In genomic region chr14:102235275-102235897, GRCh38 we compare ENCODE assay signal across 1 cellular context.
TF ChIP-seq lines count a peak whose summit lies in the region.

No MANE protein-coding gene starts in this region.

TF ChIP-seq in IMR-90, 13 proteins besides CTCF, POLR2A, EP300 and RAD21:
- TF ChIP-seq FOS (IDR thresholded peaks at IDR 0.05; ENCODE audit: low read depth, low read length): no peak
- no peak for TF ChIP-seq CEBPB (IDR thresholded peaks at IDR 0.05; ENCODE audit: low read depth, low read length)
- peak; percentile 77 for TF ChIP-seq SMC3 (IDR thresholded peaks at IDR 0.05; ENCODE audit: low read depth, low read length)
- TF ChIP-seq MAFK (IDR thresholded peaks at IDR 0.05; ENCODE audit: low read depth, low read length): no peak
- no peak for TF ChIP-seq CHD1 (IDR thresholded peaks at IDR 0.05; ENCODE audit: low read depth, low read length)
- TF ChIP-seq ELK1 (IDR thresholded peaks at IDR 0.05; ENCODE audit: borderline replicate concordance, low read depth, low read length): no peak
